ENCODE assay signal across 8 cellular contexts in the genomic region with DNA sequence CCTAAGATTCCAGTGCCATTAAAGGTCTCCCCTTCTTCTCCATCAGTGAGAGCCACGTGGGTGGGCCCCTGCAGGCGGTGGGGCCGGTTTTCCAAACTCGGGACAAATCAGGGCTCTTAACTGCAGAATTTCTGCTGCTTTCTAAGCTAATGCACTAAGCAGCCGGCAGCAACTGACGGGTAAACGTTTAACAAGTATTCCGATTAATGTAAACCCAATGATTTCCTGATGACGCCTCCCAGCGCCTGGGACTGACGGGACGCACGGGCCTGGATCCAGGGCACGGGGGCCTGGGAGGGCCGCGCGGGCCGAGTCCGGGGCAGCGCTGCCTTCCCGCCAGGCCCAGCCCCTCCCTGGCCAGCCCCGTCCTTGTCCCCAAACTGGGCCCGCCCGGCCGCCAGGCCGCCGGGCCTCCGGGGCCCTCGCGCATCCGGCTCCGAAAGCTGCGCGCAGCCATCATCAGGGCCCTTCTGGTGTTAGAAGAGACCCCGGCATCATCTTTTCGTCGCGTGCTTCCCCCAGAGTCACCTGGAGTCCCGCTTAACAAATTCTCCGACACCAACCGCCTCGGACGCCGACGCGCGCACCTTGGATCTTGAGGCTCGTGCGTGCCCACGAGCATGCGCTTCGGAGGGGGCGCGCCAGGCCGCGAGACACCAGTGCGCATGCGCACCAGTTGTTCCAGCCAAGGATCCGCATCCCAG.
DNase-seq lines count a peak whose midpoint lies in the region; ATAC-seq and TF ChIP-seq lines count a peak whose summit lies in the region.

Gene MLH3 (minus strand): TSS at position 616 of the 704 bp plus-strand sequence. CDS start 1,812 bp downstream, outside the sequence.

- peaks cover 51% of the 10 kb centered on the region for H3K4me1 ChIP-seq in ACC112 (ENCODE audit: control insufficient read depth, insufficient read depth, low read length, unreplicated experiment)

- peaks cover 42% of the 10 kb centered on the region for H3K79me2 ChIP-seq in ACC112 (ENCODE audit: control insufficient read depth, insufficient read depth, low read length, unreplicated experiment)

- H3K27me3 ChIP-seq in ACC112 (ENCODE audit: insufficient read depth, low read length) = no peaks in the 10 kb centered on the region

- peak; percentile 74 for ATAC-seq in HG03439 (IDR thresholded peaks at IDR 0.05; ENCODE audit: unreplicated experiment)

- H3K4me3 ChIP-seq in ACC112 (ENCODE audit: low read depth, low read length) = peak within 1 kb of the TSS; percentile 84

- peaks cover 22% of the 10 kb centered on the region for H3K36me3 ChIP-seq in ACC112 (ENCODE audit: insufficient read depth, low read length)

- peak; percentile 75 for TF ChIP-seq POLR2A in GM18951 (IDR thresholded peaks at IDR 0.05; ENCODE audit: extremely low read depth, insufficient read depth, insufficient read length)

- peak within 1 kb of the TSS; percentile 92 for H2AFZ ChIP-seq in ACC112 (ENCODE audit: low read length, unreplicated experiment)

- peak within 1 kb of the TSS; percentile 82 for H3K27ac ChIP-seq in ACC112 (ENCODE audit: low read depth, low read length)

- in situ Hi-C loops in GM18951 (cut with MboI; ENCODE audit: low sequenced_read_pairs, unreplicated experiment) = no loop called here

- peak; percentile 66 for DNase-seq in NCI-H524 treated with DMSO at 0.1 percent for 48 hours (lab: John Stamatoyannopoulos, UW)
- DNase-seq in activated CD4-positive, alpha-beta T cell treated with anti-CD3 and anti-CD28 coated beads, Interleukin-2, amount 50 U/mL, for 1 hour = peak; percentile 76
- peak; percentile 30 for DNase-seq in cortex of kidney (lab: John Stamatoyannopoulos, UW)
- peak; percentile 96 for DNase-seq in left kidney (ENCODE audit: low read depth, low spot score)
- peak; percentile 77 for DNase-seq in stimulated activated CD4-positive, alpha-beta T cell treated with anti-CD3 and anti-CD28 coated beads, Interleukin-1b, Interleukin-23, amount 100 ng/mL, for 48 hours

Comparison
In these comparisons a context has a peak if more than half of its experiments do, and no peak if none do; other contexts are left out.
1. Peak in every context shown above with its lines: DNase-seq, ATAC-seq, H3K4me3 ChIP-seq and H3K27ac ChIP-seq.
2. DNase-seq: peak in every context shown above with its lines; median percentile 96 in left kidney; 77 in stimulated activated CD4-positive, alpha-beta T cell treated with anti-CD3 and anti-CD28 coated beads, Interleukin-1b, Interleukin-23, amount 100 ng/mL, for 48 hours; 76 in activated CD4-positive, alpha-beta T cell treated with anti-CD3 and anti-CD28 coated beads, Interleukin-2, amount 50 U/mL, for 1 hour; 66 in NCI-H524 treated with DMSO at 0.1 percent for 48 hours; 30 in cortex of kidney.